In genomic region chr7:42262907-42263466, GRCh38 we compare ENCODE assay signal across 15 cellular contexts. TPM values are rescaled to one million over a fixed set of nuclear protein-coding genes. Genes with fewer than 3 reads are reported as not detected.
DNase-seq lines count a peak whose midpoint lies in the region; ATAC-seq and TF ChIP-seq lines count a peak whose summit lies in the region.
"Had no signal": no experiment of that assay in that cellular context is flagged by ENCODE, and none has a peak within 500 bp of the region (broad histone marks: within the 10 kb centered on the region; RNA-seq: fewer than 3 reads in every experiment).

No MANE protein-coding gene starts in this region.

- no peak overlapping the region for H3K9ac ChIP-seq in endodermal cell (ENCODE audit: extremely low read depth, low read length, poor library complexity, severe bottlenecking)

- WGBS in endodermal cell (ENCODE audit: insufficient coverage in 1 of 2, insufficient read length in 1 of 2), 2 experiments = 63 to 76% methylated on average over 6 to 7 of the region's 7 CpGs
- 21 to 22% methylated on average over 7 of the region's 7 CpGs for WGBS in lower leg skin, 2 donors

- no peak for TF ChIP-seq POLR2A in lower leg skin (IDR thresholded peaks at IDR 0.05)

- H3K9me3 Mint-ChIP-seq in endodermal cell = no peaks in the 10 kb centered on the region
- H3K9me3 Mint-ChIP-seq: memory B cell had no signal

- TF ChIP-seq CTCF in endodermal cell (conservative IDR thresholded peaks at IDR 0.05) (no peak), lower leg skin (IDR thresholded peaks at IDR 0.05) (no peak)

- no peak overlapping the region for H3K27ac Mint-ChIP-seq in endodermal cell
- H3K27ac Mint-ChIP-seq: memory B cell, T-helper 17 cell had no signal

- no peaks in the 10 kb centered on the region for H3K27me3 ChIP-seq in endodermal cell (ENCODE audit: control insufficient read depth, insufficient read depth, low read length, poor library complexity, severe bottlenecking)
- H3K27me3 ChIP-seq: upper lobe of right lung had no signal

- H3K4me3 ChIP-seq in endodermal cell (ENCODE audit: low read length) (no peak overlapping the region), lower leg skin (ENCODE audit: low read depth, poor library complexity, severe bottlenecking) (no peak overlapping the region)
- H3K4me3 ChIP-seq: upper lobe of right lung had no signal

- H3K9me3 ChIP-seq in endodermal cell (ENCODE audit: control insufficient read depth, low read length) = no peaks in the 10 kb centered on the region
- H3K9me3 ChIP-seq: upper lobe of right lung had no signal

- intact Hi-C loops in lower leg skin (cut with DNase I; ENCODE audit: low total_unique reads) = no loop called here
- intact Hi-C loops in sciatic nerve (cut with DNase I) = no loop called here

- no peaks in the 10 kb centered on the region for H3K36me3 Mint-ChIP-seq in endodermal cell (ENCODE audit: low read depth)
- H3K36me3 Mint-ChIP-seq: memory B cell had no signal

- no peaks in the 10 kb centered on the region for H3K27me3 Mint-ChIP-seq in endodermal cell (ENCODE audit: insufficient read depth)
- H3K27me3 Mint-ChIP-seq: T-helper 17 cell had no signal

- peak; percentile 14 for DNase-seq in NCI-H82 (lab: John Stamatoyannopoulos, UW)
- DNase-seq in NCI-H82 treated with DMSO at 0.1 percent for 48 hours (lab: John Stamatoyannopoulos, UW; ENCODE audit: unreplicated experiment) = no peak
- peak; percentile 49 for DNase-seq in endodermal cell
- peak; percentile 66 to 90 for DNase-seq in lower leg skin (ENCODE audit: low spot score in 2 of 2)
- DNase-seq in sciatic nerve (ENCODE audit: low spot score) = no peak
- DNase-seq in activated naive CD4-positive, alpha-beta T cell (lab: John Stamatoyannopoulos, UW) = no peak
- DNase-seq: effector CD8-positive, alpha-beta T cell; NCI-H2171; stimulated activated CD4-positive, alpha-beta T cell treated with anti-CD3 and anti-CD28 coated beads, Interleukin-4, amount 100 ng/mL, for 1 hour; T-helper 17 cell; upper lobe of right lung had no signal

- no peaks in the 10 kb centered on the region for H3K4me1 Mint-ChIP-seq in endodermal cell
- H3K4me1 Mint-ChIP-seq: memory B cell, T-helper 17 cell had no signal

- peak overlapping the region; percentile 82 for H3K27ac ChIP-seq in endodermal cell (ENCODE audit: low read depth, low read length)
- H3K27ac ChIP-seq: HL-60, upper lobe of right lung had no signal

- no peak for ATAC-seq in sciatic nerve
- no peak for ATAC-seq in HG02885 (IDR thresholded peaks at IDR 0.05; ENCODE audit: poor library complexity, unreplicated experiment)
- no peak for ATAC-seq in HG03159 (IDR thresholded peaks at IDR 0.05; ENCODE audit: unreplicated experiment)
- ATAC-seq: T-helper 17 cell, upper lobe of right lung had no signal

- no peak overlapping the region for H3K4me3 Mint-ChIP-seq in endodermal cell
- H3K4me3 Mint-ChIP-seq: memory B cell, T-helper 17 cell had no signal

- no peaks in the 10 kb centered on the region for H3K36me3 ChIP-seq in endodermal cell (ENCODE audit: control insufficient read depth, insufficient read depth, low read length)
- H3K36me3 ChIP-seq: upper lobe of right lung had no signal

- no peaks in the 10 kb centered on the region for H3K4me1 ChIP-seq in endodermal cell (ENCODE audit: control insufficient read depth, insufficient read depth, low read length)
- H3K4me1 ChIP-seq: upper lobe of right lung had no signal

RNA-seq across cellular contexts. Expression of gene GLI3, which starts 26.0 kb away (rescaled TPM):
- total RNA-seq in endodermal cell (10 to 100 TPM in 1 of 2 donors, 1 to 10 TPM in 1; 2.7 to 10.2 TPM), lower leg skin (10 to 100 TPM; 16.4 to 28.2 (median 18.3) TPM), sciatic nerve (33.8 TPM)
- 54.9 TPM for polyA plus RNA-seq in endodermal cell (2013, experiment 1 of 2)
- 52.9 TPM for polyA plus RNA-seq in endodermal cell (2013, experiment 2 of 2)

Comparison
In these comparisons a context has a peak if more than half of its experiments do, and no peak if none do; other contexts are left out.
1. DNase-seq: peak in NCI-H82 (single experiment), endodermal cell (single experiment) and lower leg skin (2 of 2); none in NCI-H82 treated with DMSO at 0.1 percent for 48 hours (single experiment), sciatic nerve (single experiment) and activated naive CD4-positive, alpha-beta T cell (0 of 4).